Comparison of ENCODE assay signal across 20 cellular contexts in genomic region chr6:152716322-152716721, GRCh38. TPM values are rescaled to one million over a fixed set of nuclear protein-coding genes. Genes with fewer than 3 reads are reported as not detected.
"Had no signal": no experiment of that assay in that cellular context is flagged by ENCODE, and none has a peak within 500 bp of the region (broad histone marks: within the 10 kb centered on the region; RNA-seq: fewer than 3 reads in every experiment).

No MANE protein-coding gene starts in this region.

- H3K4me1 Mint-ChIP-seq: naive B cell; stimulated activated memory B cell treated with anti-CD40 and anti-IgM and Interleukin-4, amounts not matched to agents 10 μg/mL and 1 μg/mL and 100 μg/mL, for 72 hours had no signal

- H3K9me3 ChIP-seq: pancreas, thyroid gland, uterus had no signal

- H3K27me3 ChIP-seq: brain microvascular endothelial cell, gastroesophageal sphincter, pancreas, thyroid gland, uterus had no signal

- H3K27me3 Mint-ChIP-seq: naive B cell; stimulated activated memory B cell treated with anti-CD40 and anti-IgM and Interleukin-4, amounts not matched to agents 10 μg/mL and 1 μg/mL and 100 μg/mL, for 72 hours had no signal

- H3K36me3 Mint-ChIP-seq: naive B cell; stimulated activated memory B cell treated with anti-CD40 and anti-IgM and Interleukin-4, amounts not matched to agents 10 μg/mL and 1 μg/mL and 100 μg/mL, for 72 hours had no signal

- H3K4me3 Mint-ChIP-seq: naive B cell; stimulated activated memory B cell treated with anti-CD40 and anti-IgM and Interleukin-4, amounts not matched to agents 10 μg/mL and 1 μg/mL and 100 μg/mL, for 72 hours; T-helper 2 cell treated with Interferon-gamma antibody and Interleukin-4, amounts not matched to agents 5 μg/mL and 100 μg/mL, for 36 hours had no signal

- H3K36me3 ChIP-seq: brain microvascular endothelial cell, gastroesophageal sphincter, pancreas, thyroid gland, uterus had no signal

- ATAC-seq: gastroesophageal sphincter; left colon; pancreas; stimulated activated memory B cell treated with anti-CD40 and anti-IgM and Interleukin-4, amounts not matched to agents 10 μg/mL and 1 μg/mL and 100 μg/mL, for 72 hours had no signal

- H3K27ac ChIP-seq: brain microvascular endothelial cell, gastroesophageal sphincter, pancreas, thyroid gland, uterus had no signal

- FAIRE-seq: endothelial cell of umbilical vein, islet of Langerhans, pancreas had no signal

- H3K4me1 ChIP-seq: gastroesophageal sphincter, pancreas, thyroid gland, uterus had no signal

- H3K4me3 ChIP-seq: gastroesophageal sphincter, lung, pancreas, thyroid gland, uterus had no signal

- DNase-seq: activated CD4-positive, alpha-beta T cell treated with anti-CD3 and anti-CD28 coated beads, Interleukin-2, amount 50 U/mL, for 1 hour; activated CD8-positive, alpha-beta memory T cell treated with anti-CD3 and anti-CD28 coated beads for 24 hours; activated naive CD4-positive, alpha-beta T cell; anterior cingulate cortex; brain microvascular endothelial cell; cortex of kidney; effector CD4-positive, alpha-beta T cell; left colon; naive B cell; pancreas; stimulated activated CD4-positive, alpha-beta T cell treated with anti-CD3 and anti-CD28 coated beads, Interleukin-2, amount 100 ng/mL, for 48 hours; thyroid gland; uterus had no signal

- H3K27ac Mint-ChIP-seq: naive B cell; stimulated activated memory B cell treated with anti-CD40 and anti-IgM and Interleukin-4, amounts not matched to agents 10 μg/mL and 1 μg/mL and 100 μg/mL, for 72 hours; T-helper 2 cell treated with Interferon-gamma antibody and Interleukin-4, amounts not matched to agents 5 μg/mL and 100 μg/mL, for 36 hours had no signal

RNA-seq across cellular contexts. Expression of gene VIP, which starts 34.3 kb away (rescaled TPM):
- total RNA-seq: renal cortical epithelial cell had no signal
